ENCODE assay signal across 1 cellular context in the genomic region with DNA sequence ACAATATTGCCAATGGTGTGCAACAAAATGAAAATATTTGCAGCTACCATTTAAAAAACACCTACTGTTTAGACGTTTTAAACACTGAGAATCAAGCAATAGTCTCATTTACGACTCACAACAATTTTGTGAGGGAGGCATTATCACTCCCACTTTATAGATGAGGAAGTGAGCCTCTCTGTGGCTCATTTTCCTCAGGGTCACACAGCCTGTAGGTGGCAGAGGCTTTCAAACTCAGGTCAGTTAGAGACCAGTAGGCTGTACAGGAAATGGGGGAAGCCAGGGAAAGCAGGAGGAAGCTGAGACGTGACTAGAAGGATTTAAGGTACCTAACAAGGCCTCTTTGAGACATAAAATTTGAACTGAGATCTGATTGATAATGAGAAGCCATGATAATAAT.
TF ChIP-seq lines count a peak whose summit lies in the region.

No MANE protein-coding gene starts in this region.

TF ChIP-seq in IMR-90, 13 proteins besides CTCF, POLR2A, EP300 and RAD21 (continued from another document):
- TF ChIP-seq, protein P1, sequence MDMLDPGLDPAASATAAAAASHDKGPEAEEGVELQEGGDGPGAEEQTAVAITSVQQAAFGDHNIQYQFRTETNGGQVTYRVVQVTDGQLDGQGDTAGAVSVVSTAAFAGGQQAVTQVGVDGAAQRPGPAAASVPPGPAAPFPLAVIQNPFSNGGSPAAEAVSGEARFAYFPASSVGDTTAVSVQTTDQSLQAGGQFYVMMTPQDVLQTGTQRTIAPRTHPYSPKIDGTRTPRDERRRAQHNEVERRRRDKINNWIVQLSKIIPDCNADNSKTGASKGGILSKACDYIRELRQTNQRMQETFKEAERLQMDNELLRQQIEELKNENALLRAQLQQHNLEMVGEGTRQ (IDR thresholded peaks at IDR 0.05; ENCODE audit: low read depth, low read length), result no peak
- TF ChIP-seq FOS (IDR thresholded peaks at IDR 0.05; ENCODE audit: low read depth, low read length), result no peak
TF ChIP-seq in IMR-90: peak in this region for 0.
